Comparison of ENCODE assay signal across 1 cellular context in the genomic region with DNA sequence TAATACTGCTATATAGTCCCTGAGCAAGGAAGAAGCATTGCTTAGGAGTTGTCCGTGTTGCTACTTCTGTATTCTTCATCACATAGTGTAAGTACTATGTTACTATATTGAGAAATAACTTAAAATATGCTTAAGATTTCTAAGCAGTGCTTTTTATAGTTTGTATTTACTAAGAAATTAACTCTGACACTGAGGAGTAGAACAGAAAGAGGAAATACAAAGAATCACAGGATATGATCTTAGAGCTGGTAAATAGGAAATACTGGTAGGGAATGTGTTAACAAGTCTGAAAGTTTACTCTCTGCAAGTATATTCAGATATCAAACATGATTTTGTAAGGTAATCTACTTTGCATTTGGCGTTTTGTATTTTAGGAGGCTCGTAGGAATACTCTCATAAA.
TF ChIP-seq lines count a peak whose summit lies in the region.

No MANE protein-coding gene starts in this region.

TF ChIP-seq in endothelial cell of umbilical vein, 7 proteins besides CTCF, POLR2A, EP300 and RAD21:
- TF ChIP-seq EZH2 (IDR thresholded peaks at IDR 0.05; ENCODE audit: borderline replicate concordance, low read depth, low read length, severe bottlenecking) (no peak), POLR2AphosphoS5 (IDR thresholded peaks at IDR 0.05; ENCODE audit: insufficient read depth, low read depth, low read length) (no peak), JUN (IDR thresholded peaks at IDR 0.05; ENCODE audit: borderline replicate concordance, insufficient read depth, insufficient read length, low read depth) (no peak), GATA2 (IDR thresholded peaks at IDR 0.05; ENCODE audit: insufficient read depth, insufficient read length, low read depth, low read length) (no peak), FOS (IDR thresholded peaks at IDR 0.05; ENCODE audit: borderline replicate concordance, insufficient read depth, low read length) (no peak), MYC (IDR thresholded peaks at IDR 0.05; ENCODE audit: low read depth, low read length) (no peak)
- TF ChIP-seq, protein P1, sequence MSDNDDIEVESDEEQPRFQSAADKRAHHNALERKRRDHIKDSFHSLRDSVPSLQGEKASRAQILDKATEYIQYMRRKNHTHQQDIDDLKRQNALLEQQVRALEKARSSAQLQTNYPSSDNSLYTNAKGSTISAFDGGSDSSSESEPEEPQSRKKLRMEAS (IDR thresholded peaks at IDR 0.05; ENCODE audit: insufficient read depth, insufficient read length) = no peak
